30 cellular contexts compared by ENCODE assay signal in genomic region chr3:123561188-123561587, GRCh38.
"Had no signal": no experiment of that assay in that cellular context is flagged by ENCODE, and none has a peak within 500 bp of the region (broad histone marks: within the 10 kb centered on the region; RNA-seq: fewer than 3 reads in every experiment).

No MANE protein-coding gene starts in this region.

- H3K27ac ChIP-seq: adrenal gland had no signal

- H3K4me3 Mint-ChIP-seq: activated B cell treated with CpG ODN at 0.5 μM for 24 hours; activated CD4-positive, alpha-beta memory T cell treated with anti-CD3 and anti-CD28 coated beads, Interleukin-2, amount 10 ng/mL, durations not matched to agents 7 days and 5 days; activated CD4-positive, alpha-beta T cell treated with anti-CD3 and anti-CD28 coated beads for 36 hours; activated CD4-positive, alpha-beta T cell treated with anti-CD3 and anti-CD28 coated beads, Interleukin-2, amount 10 ng/mL, durations not matched to agents 7 days and 5 days; activated naive CD4-positive, alpha-beta T cell treated with anti-CD3 and anti-CD28 coated beads for 36 hours; activated naive CD8-positive, alpha-beta T cell treated with anti-CD3 and anti-CD28 coated beads for 36 hours; activated T-cell treated with anti-CD3 and anti-CD28 coated beads, Interleukin-2, amount 50 U/mL, for 4 hours; activated T-cell treated with anti-CD3 and anti-CD28 coated beads, Interleukin-2, amount 50 U/mL, for 72 hours; activated T-helper 1 cell treated with anti-CD3 and anti-CD28 coated beads, Interleukin-12 subunit alpha, Interleukin-12 subunit beta, Interleukin-2, Interleukin-4 antibody, amounts not matched to agents 30 ng/mL and 10 ng/mL and 1 ng/mL, durations not matched to agents 14 hours and 24 hours and 36 hours; activated T-helper 17 cell treated with anti-CD3 and anti-CD28 coated beads, Interleukin-2, amount 50 U/mL, for 72 hours; brain; T-helper 1 cell treated with Interleukin-12 subunit alpha and Interleukin-12 subunit beta and Interleukin-4 antibody, amounts not matched to agents 30 μg/mL and 1 μg/mL, for 36 hours; T-helper 2 cell treated with Interferon-gamma antibody and Interleukin-4, amounts not matched to agents 5 μg/mL and 100 μg/mL, for 36 hours had no signal

- H3K27ac Mint-ChIP-seq: activated B cell treated with CpG ODN at 0.5 μM for 24 hours; activated CD4-positive, alpha-beta memory T cell treated with anti-CD3 and anti-CD28 coated beads, Interleukin-2, amount 10 ng/mL, durations not matched to agents 7 days and 5 days; activated CD4-positive, alpha-beta T cell treated with anti-CD3 and anti-CD28 coated beads for 36 hours; activated CD4-positive, alpha-beta T cell treated with anti-CD3 and anti-CD28 coated beads, Interleukin-2, amount 10 ng/mL, durations not matched to agents 7 days and 5 days; activated naive CD4-positive, alpha-beta T cell treated with anti-CD3 and anti-CD28 coated beads for 36 hours; activated naive CD4-positive, alpha-beta T cell treated with anti-CD3 and anti-CD28 coated beads, Interleukin-2, amount 50 U/mL, for 72 hours; activated naive CD8-positive, alpha-beta T cell treated with anti-CD3 and anti-CD28 coated beads for 36 hours; activated T-cell treated with anti-CD3 and anti-CD28 coated beads, Interleukin-2, amount 50 U/mL, for 72 hours; activated T-helper 1 cell treated with anti-CD3 and anti-CD28 coated beads, Interleukin-12 subunit alpha, Interleukin-12 subunit beta, Interleukin-2, Interleukin-4 antibody, amounts not matched to agents 30 ng/mL and 10 ng/mL and 1 ng/mL, durations not matched to agents 14 hours and 24 hours and 36 hours; activated T-helper 17 cell treated with anti-CD3 and anti-CD28 coated beads, Interleukin-2, amount 50 U/mL, for 72 hours; brain; T-helper 1 cell treated with Interleukin-12 subunit alpha and Interleukin-12 subunit beta and Interleukin-4 antibody, amounts not matched to agents 30 μg/mL and 1 μg/mL, for 36 hours; T-helper 2 cell treated with Interferon-gamma antibody and Interleukin-4, amounts not matched to agents 5 μg/mL and 100 μg/mL, for 36 hours had no signal

- H3K4me3 ChIP-seq: adrenal gland had no signal

- DNase-seq: activated B cell treated with CpG ODN at 0.5 μM for 24 hours; activated CD4-positive, alpha-beta memory T cell treated with anti-CD3 and anti-CD28 coated beads, Interleukin-2, amount 10 ng/mL, durations not matched to agents 7 days and 5 days; activated CD4-positive, alpha-beta T cell treated with anti-CD3 and anti-CD28 coated beads for 1 hour; activated CD4-positive, alpha-beta T cell treated with anti-CD3 and anti-CD28 coated beads for 36 hours; activated CD4-positive, alpha-beta T cell treated with anti-CD3 and anti-CD28 coated beads for 48 hours; activated CD4-positive, alpha-beta T cell treated with anti-CD3 and anti-CD28 coated beads, Interleukin-2, amount 10 ng/mL, durations not matched to agents 7 days and 5 days; activated CD4-positive, alpha-beta T cell treated with anti-CD3 and anti-CD28 coated beads, Interleukin-2, amount 50 U/mL, for 48 hours; activated CD8-positive, alpha-beta memory T cell treated with anti-CD3 and anti-CD28 coated beads, Interleukin-2, amount 50 U/mL, for 4 hours; activated effector memory CD4-positive, alpha-beta T cell treated with anti-CD3 and anti-CD28 coated beads, Interleukin-2, amount 50 U/mL, for 16 hours; activated gamma-delta T cell treated with Interleukin-2 at 50 U/mL for 16 hours; activated naive CD4-positive, alpha-beta T cell; activated naive CD4-positive, alpha-beta T cell treated with anti-CD3 and anti-CD28 coated beads for 36 hours; activated naive CD4-positive, alpha-beta T cell treated with anti-CD3 and anti-CD28 coated beads, Interleukin-2, amount 50 U/mL, for 16 hours; activated naive CD8-positive, alpha-beta T cell treated with anti-CD3 and anti-CD28 coated beads for 36 hours; activated T-cell treated with anti-CD3 and anti-CD28 coated beads for 4 hours; activated T-cell treated with anti-CD3 and anti-CD28 coated beads, Interleukin-2, amount 50 U/mL, for 4 hours; activated T-cell treated with anti-CD3 and anti-CD28 coated beads, Interleukin-2, amount 50 U/mL, for 72 hours; adrenal gland; amniotic stem cell; aorta; central memory CD4-positive, alpha-beta T cell; T-helper 1 cell; T-helper 2 cell; T-helper 9 cell had no signal

- H3K36me3 ChIP-seq: adrenal gland had no signal

- ATAC-seq: activated CD4-positive, alpha-beta T cell treated with anti-CD3 and anti-CD28 coated beads for 36 hours; activated naive CD4-positive, alpha-beta T cell treated with anti-CD3 and anti-CD28 coated beads, Interleukin-2, amount 50 U/mL, for 72 hours; activated T-cell treated with anti-CD3 and anti-CD28 coated beads, Interleukin-2, amount 50 U/mL, for 4 hours; activated T-cell treated with anti-CD3 and anti-CD28 coated beads, Interleukin-2, amount 50 U/mL, for 72 hours; activated T-helper 17 cell treated with anti-CD3 and anti-CD28 coated beads, Interleukin-2, amount 50 U/mL, for 72 hours had no signal

- H3K9me3 Mint-ChIP-seq: activated B cell treated with CpG ODN at 0.5 μM for 24 hours; activated CD4-positive, alpha-beta memory T cell treated with anti-CD3 and anti-CD28 coated beads, Interleukin-2, amount 10 ng/mL, durations not matched to agents 7 days and 5 days; activated CD4-positive, alpha-beta T cell treated with anti-CD3 and anti-CD28 coated beads, Interleukin-2, amount 10 ng/mL, durations not matched to agents 7 days and 5 days; activated naive CD4-positive, alpha-beta T cell treated with anti-CD3 and anti-CD28 coated beads for 36 hours; activated naive CD4-positive, alpha-beta T cell treated with anti-CD3 and anti-CD28 coated beads, Interleukin-2, amount 50 U/mL, for 72 hours; activated naive CD8-positive, alpha-beta T cell treated with anti-CD3 and anti-CD28 coated beads for 36 hours; activated T-cell treated with anti-CD3 and anti-CD28 coated beads, Interleukin-2, amount 50 U/mL, for 4 hours; activated T-cell treated with anti-CD3 and anti-CD28 coated beads, Interleukin-2, amount 50 U/mL, for 72 hours; activated T-helper 1 cell treated with anti-CD3 and anti-CD28 coated beads, Interleukin-12 subunit alpha, Interleukin-12 subunit beta, Interleukin-2, Interleukin-4 antibody, amounts not matched to agents 30 ng/mL and 10 ng/mL and 1 ng/mL, durations not matched to agents 14 hours and 24 hours and 36 hours; activated T-helper 17 cell treated with anti-CD3 and anti-CD28 coated beads, Interleukin-2, amount 50 U/mL, for 72 hours; T-helper 1 cell treated with Interleukin-12 subunit alpha and Interleukin-12 subunit beta and Interleukin-4 antibody, amounts not matched to agents 30 μg/mL and 1 μg/mL, for 36 hours; T-helper 2 cell treated with Interferon-gamma antibody and Interleukin-4, amounts not matched to agents 5 μg/mL and 100 μg/mL, for 36 hours had no signal

- H3K27me3 Mint-ChIP-seq: activated B cell treated with CpG ODN at 0.5 μM for 24 hours; activated CD4-positive, alpha-beta memory T cell treated with anti-CD3 and anti-CD28 coated beads, Interleukin-2, amount 10 ng/mL, durations not matched to agents 7 days and 5 days; activated CD4-positive, alpha-beta T cell treated with anti-CD3 and anti-CD28 coated beads for 36 hours; activated CD4-positive, alpha-beta T cell treated with anti-CD3 and anti-CD28 coated beads, Interleukin-2, amount 10 ng/mL, durations not matched to agents 7 days and 5 days; activated naive CD8-positive, alpha-beta T cell treated with anti-CD3 and anti-CD28 coated beads for 36 hours; activated T-helper 17 cell treated with anti-CD3 and anti-CD28 coated beads, Interleukin-2, amount 50 U/mL, for 72 hours; brain had no signal

- H3K36me3 Mint-ChIP-seq: activated naive CD4-positive, alpha-beta T cell treated with anti-CD3 and anti-CD28 coated beads, Interleukin-2, amount 50 U/mL, for 72 hours had no signal

- H3K27me3 ChIP-seq: adrenal gland had no signal

- H3K4me1 Mint-ChIP-seq: activated CD4-positive, alpha-beta T cell treated with anti-CD3 and anti-CD28 coated beads, Interleukin-2, amount 10 ng/mL, durations not matched to agents 7 days and 5 days had no signal

- H3K9me3 ChIP-seq: adrenal gland had no signal
